1 cellular context compared by ENCODE assay signal in the genomic region with DNA sequence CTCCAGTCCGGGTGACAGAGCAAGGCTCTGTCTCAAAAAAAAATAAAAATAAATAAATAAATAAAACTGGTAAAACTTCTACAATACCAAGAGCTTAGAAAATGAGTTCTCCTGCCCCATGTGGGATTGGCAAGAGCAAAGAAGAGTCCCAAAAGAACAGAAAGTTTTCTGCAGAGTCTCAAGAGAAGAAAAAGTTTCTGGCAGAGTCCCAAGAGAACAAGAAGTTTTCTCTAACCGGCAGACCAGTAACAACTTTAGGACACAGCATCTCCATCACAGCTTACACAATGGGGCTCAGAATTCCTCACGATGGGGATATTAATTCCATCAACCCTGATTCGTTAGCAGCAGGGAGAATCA.
TF ChIP-seq lines count a peak whose summit lies in the region.

No MANE protein-coding gene starts in this region.

TF ChIP-seq in H1, 55 proteins besides CTCF, POLR2A, EP300 and RAD21:
- no peak for TF ChIP-seq HDAC2 (IDR thresholded peaks at IDR 0.05; ENCODE audit: borderline replicate concordance in 1 of 2, low read depth in 2 of 2, low read length in 2 of 2)
- no peak for TF ChIP-seq BCL11A (IDR thresholded peaks at IDR 0.05; ENCODE audit: low read depth in 2 of 2, low read length in 2 of 2)
- no peak for TF ChIP-seq TBP (IDR thresholded peaks at IDR 0.05; ENCODE audit: low read depth, low read length)
- no peak for TF ChIP-seq EGR1 (IDR thresholded peaks at IDR 0.05; ENCODE audit: borderline replicate concordance, low read depth, low read length)
- TF ChIP-seq TAF7 (optimal IDR thresholded peaks at IDR 0.05; ENCODE audit: borderline replicate concordance, low read depth, low read length): no peak
- TF ChIP-seq TEAD4 (IDR thresholded peaks at IDR 0.05; ENCODE audit: low read depth, low read length): no peak
- TF ChIP-seq, protein P1, sequence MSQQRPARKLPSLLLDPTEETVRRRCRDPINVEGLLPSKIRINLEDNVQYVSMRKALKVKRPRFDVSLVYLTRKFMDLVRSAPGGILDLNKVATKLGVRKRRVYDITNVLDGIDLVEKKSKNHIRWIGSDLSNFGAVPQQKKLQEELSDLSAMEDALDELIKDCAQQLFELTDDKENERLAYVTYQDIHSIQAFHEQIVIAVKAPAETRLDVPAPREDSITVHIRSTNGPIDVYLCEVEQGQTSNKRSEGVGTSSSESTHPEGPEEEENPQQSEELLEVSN (IDR thresholded peaks at IDR 0.05): no peak
- TF ChIP-seq SUZ12 (IDR thresholded peaks at IDR 0.05; ENCODE audit: low read length): no peak
- TF ChIP-seq EZH2 (IDR thresholded peaks at IDR 0.05; ENCODE audit: low read depth, low read length, severe bottlenecking): no peak
- no peak for TF ChIP-seq HDAC6 (IDR thresholded peaks at IDR 0.05; ENCODE audit: low read depth, low read length)
- TF ChIP-seq, protein P2, sequence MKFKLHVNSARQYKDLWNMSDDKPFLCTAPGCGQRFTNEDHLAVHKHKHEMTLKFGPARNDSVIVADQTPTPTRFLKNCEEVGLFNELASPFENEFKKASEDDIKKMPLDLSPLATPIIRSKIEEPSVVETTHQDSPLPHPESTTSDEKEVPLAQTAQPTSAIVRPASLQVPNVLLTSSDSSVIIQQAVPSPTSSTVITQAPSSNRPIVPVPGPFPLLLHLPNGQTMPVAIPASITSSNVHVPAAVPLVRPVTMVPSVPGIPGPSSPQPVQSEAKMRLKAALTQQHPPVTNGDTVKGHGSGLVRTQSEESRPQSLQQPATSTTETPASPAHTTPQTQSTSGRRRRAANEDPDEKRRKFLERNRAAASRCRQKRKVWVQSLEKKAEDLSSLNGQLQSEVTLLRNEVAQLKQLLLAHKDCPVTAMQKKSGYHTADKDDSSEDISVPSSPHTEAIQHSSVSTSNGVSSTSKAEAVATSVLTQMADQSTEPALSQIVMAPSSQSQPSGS (IDR thresholded peaks at IDR 0.05; ENCODE audit: low read length): no peak
- TF ChIP-seq CHD1 (IDR thresholded peaks at IDR 0.05; ENCODE audit: low read depth, low read length): no peak
- no peak for TF ChIP-seq GTF2F1 (IDR thresholded peaks at IDR 0.05; ENCODE audit: borderline replicate concordance, low read depth, low read length)
- no peak for TF ChIP-seq TAF1 (IDR thresholded peaks at IDR 0.05; ENCODE audit: low read depth, low read length)
- TF ChIP-seq POU5F1 (IDR thresholded peaks at IDR 0.05; ENCODE audit: low read depth, low read length): no peak
- TF ChIP-seq NANOG (IDR thresholded peaks at IDR 0.05; ENCODE audit: insufficient read depth, low read depth, low read length, poor library complexity, severe bottlenecking): no peak
- TF ChIP-seq SP1 (IDR thresholded peaks at IDR 0.05; ENCODE audit: low read depth, low read length): no peak
- TF ChIP-seq SP4 (IDR thresholded peaks at IDR 0.05; ENCODE audit: low read length): no peak
